8 cellular contexts compared by ENCODE assay signal in the genomic region with DNA sequence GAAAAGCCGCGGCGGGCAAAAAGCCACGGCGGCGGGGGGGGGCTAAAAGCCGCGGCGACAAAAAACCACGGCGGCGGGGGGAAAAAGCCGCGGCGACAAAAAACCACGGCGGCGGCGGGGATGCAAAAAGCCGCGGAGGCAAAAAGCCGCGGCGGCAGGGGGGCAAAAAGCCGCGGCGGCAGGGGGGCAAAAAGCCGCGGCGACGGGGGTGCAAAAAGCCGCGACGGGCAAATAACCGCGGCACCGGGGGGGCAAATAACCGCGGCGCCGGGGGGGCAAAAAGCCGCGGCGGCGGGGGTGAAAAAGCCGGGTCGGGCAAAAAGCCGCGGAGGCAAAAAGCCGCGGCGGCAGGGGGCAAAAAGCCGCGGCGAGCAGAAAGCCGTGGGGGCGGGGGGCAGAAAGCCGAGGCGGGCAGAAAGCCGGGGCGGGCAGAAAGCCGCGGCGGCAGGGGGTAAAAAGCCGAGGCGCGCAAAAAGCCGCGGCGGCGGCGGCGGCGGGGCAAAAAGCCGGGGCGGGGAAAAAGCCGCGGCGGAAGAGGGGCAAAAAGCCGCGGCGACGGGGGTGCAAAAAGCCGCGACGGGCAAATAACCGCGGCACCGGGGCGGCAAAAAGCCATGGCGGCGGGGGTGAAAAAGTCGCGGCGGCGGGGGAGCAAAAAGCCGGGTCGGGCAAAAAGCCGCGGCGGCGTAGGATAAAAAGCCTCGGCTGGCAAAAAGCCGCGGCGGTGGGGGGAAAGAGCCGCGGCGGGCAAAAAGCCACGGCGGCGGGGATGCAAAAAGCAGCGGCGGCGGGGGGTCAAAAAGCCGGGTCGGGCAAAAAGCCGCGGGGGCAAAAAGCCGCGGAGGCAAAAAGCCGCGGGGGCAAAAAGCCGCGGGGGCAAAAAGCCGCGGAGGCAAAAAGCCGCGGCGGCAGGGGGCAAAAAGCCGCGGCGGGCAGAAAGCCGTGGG.
DNase-seq lines count a peak whose midpoint lies in the region; ATAC-seq and TF ChIP-seq lines count a peak whose summit lies in the region.
"Not testable (repeated sequence)": the region's sequence is repeated elsewhere in the genome, so short reads cannot be mapped to it uniquely, and the experiment has no call there.

No MANE protein-coding gene starts in this region.

- H3K4ac ChIP-seq in H9 (ENCODE audit: low read depth, low read length), result not testable (repeated sequence)

- DNase-seq in AG09309 (ENCODE audit: low read depth); activated naive CD8-positive, alpha-beta T cell treated with anti-CD3 and anti-CD28 coated beads for 36 hours: not testable (repeated sequence)
- peak; percentile 19 for DNase-seq in H9
- DNase-seq in dedifferentiated amniotic fluid mesenchymal stem cell (ENCODE audit: extremely low spot score), result peak; percentile 11
- DNase-seq in heart left ventricle, result peak in 2 of 5 donors; percentile 28 to 58
- DNase-seq in naive thymus-derived CD8-positive, alpha-beta T cell, result peak in 3 of 10 donors; percentile 5 to 62 (median 13)

- not testable (repeated sequence) for H3T11ph ChIP-seq in H9 (ENCODE audit: low read length)

- TF ChIP-seq CTCF in AG09309 (IDR thresholded peaks at IDR 0.05; ENCODE audit: control insufficient read depth, insufficient read depth, low read depth, low read length, missing control alignments); H9 (conservative IDR thresholded peaks at IDR 0.05); SU-DHL-6 (IDR thresholded peaks at IDR 0.05; ENCODE audit: insufficient read depth, low read length, poor library complexity, severe bottlenecking); heart left ventricle (IDR thresholded peaks at IDR 0.05): not testable (repeated sequence)

- H3K9me3 ChIP-seq in H9 (ENCODE audit: control insufficient read depth, low read depth, low read length); SU-DHL-6 (ENCODE audit: insufficient read depth, low read length); heart left ventricle: not testable (repeated sequence)

- H3K14ac ChIP-seq in H9 (ENCODE audit: insufficient read depth, low read length), result not testable (repeated sequence)

- no CpG with 5 or more reads among the region's 134 CpGs for WGBS in H9 (ENCODE audit: extremely low coverage, insufficient read length, low lambda C conversion rate)
- 2 to 11% (median 5%) methylated on average over 22 to 123 of the region's 134 CpGs for WGBS in heart left ventricle, 4 donors

- H3K4me1 ChIP-seq in H9 (ENCODE audit: insufficient read depth, low read length); heart left ventricle: not testable (repeated sequence)

- not testable (repeated sequence) for H4K91ac ChIP-seq in H9 (ENCODE audit: insufficient read length, low read depth, low read length)

- ATAC-seq in heart left ventricle; naive thymus-derived CD8-positive, alpha-beta T cell: not testable (repeated sequence)

- H3F3A ChIP-seq in SU-DHL-6 (ENCODE audit: insufficient read depth), result not testable (repeated sequence)

- not testable (repeated sequence) for H4K8ac ChIP-seq in H9 (replicated peaks; ENCODE audit: insufficient read length, low read depth, low read length)

- H4K5ac ChIP-seq in H9 (ENCODE audit: insufficient read length, low read depth, low read length), result not testable (repeated sequence)

- H3K36me3 ChIP-seq in SU-DHL-6 (ENCODE audit: low read length); heart left ventricle: not testable (repeated sequence)

- not testable (repeated sequence) for H3K27ac Mint-ChIP-seq in H9; activated naive CD8-positive, alpha-beta T cell treated with anti-CD3 and anti-CD28 coated beads for 36 hours; stimulated activated naive CD8-positive, alpha-beta T cell treated with anti-CD3 and anti-CD28 coated beads, Interleukin-15, Interleukin-2, amounts not matched to agents 100 ng/mL and 50 ng/mL, for 24 hours
- peak overlapping the region in 1 of 10 donors; percentile 64 for H3K27ac Mint-ChIP-seq in naive thymus-derived CD8-positive, alpha-beta T cell

- not testable (repeated sequence) for H2AFZ ChIP-seq in H9 (ENCODE audit: low read length); SU-DHL-6 (ENCODE audit: low read depth, low read length, severe bottlenecking)

- H3K18ac ChIP-seq in H9 (ENCODE audit: insufficient read length, low read depth, low read length), result not testable (repeated sequence)

- H2BK5ac ChIP-seq in H9 (ENCODE audit: insufficient read length, low read length), result not testable (repeated sequence)

- not testable (repeated sequence) for H3K9me2 ChIP-seq in SU-DHL-6 (replicated peaks; ENCODE audit: insufficient read depth, low read length)

- H3K9me3 Mint-ChIP-seq in H9; activated naive CD8-positive, alpha-beta T cell treated with anti-CD3 and anti-CD28 coated beads for 36 hours; naive thymus-derived CD8-positive, alpha-beta T cell; stimulated activated naive CD8-positive, alpha-beta T cell treated with anti-CD3 and anti-CD28 coated beads, Interleukin-15, Interleukin-2, amounts not matched to agents 100 ng/mL and 50 ng/mL, for 24 hours: not testable (repeated sequence)

- not testable (repeated sequence) for H2AK5ac ChIP-seq in H9 (ENCODE audit: insufficient read length, low read length)

- H3K9ac ChIP-seq in H9 (ENCODE audit: extremely low read depth, insufficient read length, low read length); SU-DHL-6 (ENCODE audit: low read length): not testable (repeated sequence)

- peak overlapping the region; percentile 32 for H3K4me3 ChIP-seq in AG09309 (ENCODE audit: control insufficient read depth, low read depth, low read length)
- peak overlapping the region; percentile 32 for H3K4me3 ChIP-seq in SU-DHL-6 (ENCODE audit: insufficient read depth, low read length, poor library complexity, severe bottlenecking)
- peak overlapping the region in 8 of 12 donors; percentile 7 to 56 (median 33) for H3K4me3 ChIP-seq in heart left ventricle

- not testable (repeated sequence) for H2BK15ac ChIP-seq in H9 (ENCODE audit: low read depth, low read length)

- not testable (repeated sequence) for H3K23ac ChIP-seq in H9 (ENCODE audit: insufficient read length, low read depth, low read length)

- intact Hi-C loops in heart left ventricle (cut with DNase I), result not testable (repeated sequence)

- H3K79me1 ChIP-seq in H9 (ENCODE audit: insufficient read depth, low read depth, low read length, poor library complexity, severe bottlenecking), result not testable (repeated sequence)

- not testable (repeated sequence) for H3K4me3 Mint-ChIP-seq in H9
- H3K4me3 Mint-ChIP-seq in activated naive CD8-positive, alpha-beta T cell treated with anti-CD3 and anti-CD28 coated beads for 36 hours, result peak overlapping the region; percentile 69
- H3K4me3 Mint-ChIP-seq in naive thymus-derived CD8-positive, alpha-beta T cell, result peak overlapping the region in 8 of 10 donors; percentile 43 to 86 (median 64)
- peak overlapping the region; percentile 32 for H3K4me3 Mint-ChIP-seq in stimulated activated naive CD8-positive, alpha-beta T cell treated with anti-CD3 and anti-CD28 coated beads, Interleukin-15, Interleukin-2, amounts not matched to agents 100 ng/mL and 50 ng/mL, for 24 hours

- H3K4me1 Mint-ChIP-seq in H9; activated naive CD8-positive, alpha-beta T cell treated with anti-CD3 and anti-CD28 coated beads for 36 hours; stimulated activated naive CD8-positive, alpha-beta T cell treated with anti-CD3 and anti-CD28 coated beads, Interleukin-15, Interleukin-2, amounts not matched to agents 100 ng/mL and 50 ng/mL, for 24 hours (ENCODE audit: low read depth): not testable (repeated sequence)
- peaks cover 0 to 11% (median 5%) of the 10 kb centered on the region in 4 donors for H3K4me1 Mint-ChIP-seq in naive thymus-derived CD8-positive, alpha-beta T cell

- H3K23me2 ChIP-seq in H9 (ENCODE audit: insufficient read length, low read depth, low read length, poor library complexity, severe bottlenecking), result not testable (repeated sequence)

- not testable (repeated sequence) for H3K27ac ChIP-seq in H9 (ENCODE audit: insufficient read length, low read depth, low read length); SU-DHL-6 (ENCODE audit: low read depth, low read length); heart left ventricle

- H2BK120ac ChIP-seq in H9 (ENCODE audit: low read depth, low read length, poor library complexity, severe bottlenecking), result not testable (repeated sequence)

- H2BK12ac ChIP-seq in H9 (ENCODE audit: insufficient read length, low read depth, low read length), result not testable (repeated sequence)

- not testable (repeated sequence) for H2BK20ac ChIP-seq in H9 (ENCODE audit: low read depth, low read length, poor library complexity, severe bottlenecking)

- not testable (repeated sequence) for H4K20me1 ChIP-seq in H9 (ENCODE audit: control insufficient read depth, insufficient read depth, insufficient read length); SU-DHL-6 (ENCODE audit: low read depth, low read length)

- not testable (repeated sequence) for H3K36me3 Mint-ChIP-seq in H9 (ENCODE audit: insufficient read depth in 1 of 3, low read depth in 3 of 3); activated naive CD8-positive, alpha-beta T cell treated with anti-CD3 and anti-CD28 coated beads for 36 hours; naive thymus-derived CD8-positive, alpha-beta T cell; stimulated activated naive CD8-positive, alpha-beta T cell treated with anti-CD3 and anti-CD28 coated beads, Interleukin-15, Interleukin-2, amounts not matched to agents 100 ng/mL and 50 ng/mL, for 24 hours (ENCODE audit: low read depth)

- not testable (repeated sequence) for TF ChIP-seq POLR2A in heart left ventricle (IDR thresholded peaks at IDR 0.05)

- peaks cover 12% of the 10 kb centered on the region for H3K27me3 Mint-ChIP-seq in H9 (ENCODE audit: low read depth)
- H3K27me3 Mint-ChIP-seq in activated naive CD8-positive, alpha-beta T cell treated with anti-CD3 and anti-CD28 coated beads for 36 hours, result peaks cover 17% of the 10 kb centered on the region
- not testable (repeated sequence) for H3K27me3 Mint-ChIP-seq in naive thymus-derived CD8-positive, alpha-beta T cell; stimulated activated naive CD8-positive, alpha-beta T cell treated with anti-CD3 and anti-CD28 coated beads, Interleukin-15, Interleukin-2, amounts not matched to agents 100 ng/mL and 50 ng/mL, for 24 hours

- not testable (repeated sequence) for H3K79me2 ChIP-seq in H9 (ENCODE audit: insufficient read depth, low read length); SU-DHL-6 (ENCODE audit: insufficient read depth, low read length)

- H3K4me2 ChIP-seq in H9 (ENCODE audit: insufficient read depth, insufficient read length, low read length), result not testable (repeated sequence)
- H3K4me2 ChIP-seq in SU-DHL-6 (ENCODE audit: low read depth, low read length, poor library complexity, severe bottlenecking), result peak overlapping the region; percentile 37

- H3K56ac ChIP-seq in H9 (ENCODE audit: insufficient read length, low read depth, low read length), result not testable (repeated sequence)

- not testable (repeated sequence) for H3K27me3 ChIP-seq in H9 (ENCODE audit: insufficient read depth, low read length); SU-DHL-6 (ENCODE audit: low read length)
- peaks cover 0 to 22% (median 0%) of the 10 kb centered on the region in 9 donors for H3K27me3 ChIP-seq in heart left ventricle

- POLR2A ChIA-PET in naive thymus-derived CD8-positive, alpha-beta T cell (lab: Charles Lee), result interaction anchor here (0.6 kb wide), 1 partner anchor 1152 kb away, joined by 3 read pairs; no protein-coding TSS in a partner anchor
